18 cellular contexts compared by ENCODE assay signal in the genomic region with DNA sequence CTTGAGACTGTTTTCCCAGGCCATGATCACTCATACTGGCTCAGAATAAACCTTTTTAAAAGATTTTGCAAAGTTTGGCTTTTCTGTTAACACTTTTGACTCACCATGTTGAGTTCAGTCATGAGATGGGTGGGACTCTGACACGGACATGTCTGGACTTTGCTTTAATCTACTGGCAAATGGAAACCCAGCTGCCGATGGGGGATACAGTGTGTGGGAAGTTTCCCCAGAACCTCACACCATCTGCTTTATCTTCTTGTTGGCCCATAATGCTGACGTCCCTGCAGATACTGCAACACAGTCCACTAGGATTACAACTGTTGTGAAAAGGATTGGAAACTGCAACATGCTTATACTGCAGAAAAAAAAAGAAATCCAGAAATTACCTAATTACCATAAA.
DNase-seq lines count a peak whose midpoint lies in the region; ATAC-seq and TF ChIP-seq lines count a peak whose summit lies in the region.
"Had no signal": no experiment of that assay in that cellular context is flagged by ENCODE, and none has a peak within 500 bp of the region (broad histone marks: within the 10 kb centered on the region; RNA-seq: fewer than 3 reads in every experiment).

No MANE protein-coding gene starts in this region.

- H3K4me3 Mint-ChIP-seq in mesothelial cell of epicardium: no peak overlapping the region
- H3K4me3 Mint-ChIP-seq: CD14-positive monocyte, GM23338 had no signal

- H3K4me1 Mint-ChIP-seq in mesothelial cell of epicardium: peaks cover 16% of the 10 kb centered on the region
- H3K4me1 Mint-ChIP-seq: GM23338 had no signal

- H3K4me3 ChIP-seq in fibroblast of the aortic adventitia (ENCODE audit: low read depth, low read length) (no peak overlapping the region), left ventricle myocardium inferior (no peak overlapping the region), subcutaneous abdominal adipose tissue (ENCODE audit: low read depth in 1 of 5, low read length in 5 of 5) (no peak overlapping the region)
- H3K4me3 ChIP-seq: GM23338, Peyer's patch had no signal

- no peak for TF ChIP-seq CTCF in fibroblast of the aortic adventitia (IDR thresholded peaks at IDR 0.05; ENCODE audit: insufficient read depth, low read length)
- no peak for TF ChIP-seq CTCF in left ventricle myocardium inferior (IDR thresholded peaks at IDR 0.05; ENCODE audit: borderline replicate concordance)
- TF ChIP-seq CTCF in mesothelial cell of epicardium (IDR thresholded peaks at IDR 0.05; ENCODE audit: unreplicated experiment): no peak

- H3K36me3 Mint-ChIP-seq in mesothelial cell of epicardium: no peaks in the 10 kb centered on the region
- H3K36me3 Mint-ChIP-seq: CD14-positive monocyte had no signal

- H3K9me3 ChIP-seq in left ventricle myocardium inferior (replicated peaks) (no peaks in the 10 kb centered on the region), subcutaneous abdominal adipose tissue (ENCODE audit: control insufficient read depth in 5 of 5, low read length in 5 of 5) (peaks cover 0 to 3% (median 0%) of the 10 kb centered on the region in 5 donors)
- H3K9me3 ChIP-seq: Peyer's patch had no signal

- peak; percentile 4 for DNase-seq in fibroblast of the aortic adventitia (ENCODE audit: low read depth)
- DNase-seq in left ventricle myocardium inferior: no peak
- DNase-seq in mesothelial cell of epicardium (ENCODE audit: low spot score in 2 of 2, unreplicated experiment in 2 of 2): no peak
- DNase-seq in NCI-H446 (lab: John Stamatoyannopoulos, UW): no peak
- DNase-seq in hepatic stellate cell (ENCODE audit: low spot score): no peak
- DNase-seq: DMS153, MV-4-11, NCI-H1417 treated with DMSO at 0.1 percent for 48 hours, NCI-H1930, NCI-H2171 treated with DMSO at 0.1 percent for 48 hours, NCI-H510A, NCI-H774, Peyer's patch, SHP77 treated with DMSO at 0.1 percent for 48 hours had no signal

- H3K27ac ChIP-seq in left ventricle myocardium inferior (replicated peaks) (peak overlapping the region; percentile 63), subcutaneous abdominal adipose tissue (ENCODE audit: low read depth, low read length) (peak overlapping the region; percentile 51)
- H3K27ac ChIP-seq: Peyer's patch had no signal

- peak overlapping the region; percentile 83 for H3K27ac Mint-ChIP-seq in mesothelial cell of epicardium
- H3K27ac Mint-ChIP-seq: CD14-positive monocyte, GM23338 had no signal

- H3K27me3 ChIP-seq in left ventricle myocardium inferior (ENCODE audit: low read depth) (no peaks in the 10 kb centered on the region), subcutaneous abdominal adipose tissue (ENCODE audit: control insufficient read depth in 5 of 5, insufficient read depth in 4 of 5, low read length in 5 of 5) (no peaks in the 10 kb centered on the region)
- H3K27me3 ChIP-seq: Peyer's patch had no signal

- H3K9me3 Mint-ChIP-seq in mesothelial cell of epicardium: peaks cover under 1% of the 10 kb centered on the region

- H3K27me3 Mint-ChIP-seq in mesothelial cell of epicardium (ENCODE audit: low read depth): no peaks in the 10 kb centered on the region

- no peak overlapping the region for H3K9ac ChIP-seq in subcutaneous abdominal adipose tissue (ENCODE audit: low read length in 5 of 5)

- H3K36me3 ChIP-seq in left ventricle myocardium inferior: no peaks in the 10 kb centered on the region
- H3K36me3 ChIP-seq in subcutaneous abdominal adipose tissue (ENCODE audit: control insufficient read depth in 5 of 5, insufficient read depth in 5 of 5, low read length in 5 of 5): no peaks in the 10 kb centered on the region
- H3K36me3 ChIP-seq: Peyer's patch had no signal

- ATAC-seq in HG03520 (IDR thresholded peaks at IDR 0.05; ENCODE audit: unreplicated experiment): no peak
- ATAC-seq: GM23338 had no signal

- peaks cover 6% of the 10 kb centered on the region for H3K4me1 ChIP-seq in left ventricle myocardium inferior
- peaks cover 6 to 33% (median 20%) of the 10 kb centered on the region in 5 donors for H3K4me1 ChIP-seq in subcutaneous abdominal adipose tissue (ENCODE audit: control insufficient read depth in 5 of 5, insufficient read depth in 5 of 5, low read length in 5 of 5)
- H3K4me1 ChIP-seq: Peyer's patch had no signal

- intact Hi-C loops in left ventricle myocardium inferior (cut with micrococcal nuclease): no loop called here
